10 cellular contexts compared by ENCODE assay signal in genomic region chr2:239377591-239377990, GRCh38.
"Had no signal": no experiment of that assay in that cellular context is flagged by ENCODE, and none has a peak within 500 bp of the region (broad histone marks: within the 10 kb centered on the region; RNA-seq: fewer than 3 reads in every experiment).

No MANE protein-coding gene starts in this region.

- H3K27me3 Mint-ChIP-seq: activated CD4-positive, alpha-beta memory T cell treated with anti-CD3 and anti-CD28 coated beads for 36 hours; dendritic cell treated with granulocyte-macrophage colony-stimulating factor and Interleukin-4, amounts not matched to agents 40 ng/mL and 50 ng/mL, for 4 days had no signal

- H3K36me3 ChIP-seq: thoracic aorta had no signal

- H3K27ac Mint-ChIP-seq: activated CD4-positive, alpha-beta memory T cell treated with anti-CD3 and anti-CD28 coated beads for 36 hours; dendritic cell treated with granulocyte-macrophage colony-stimulating factor and Interleukin-4, amounts not matched to agents 40 ng/mL and 50 ng/mL, for 4 days had no signal

- H3K4me3 Mint-ChIP-seq: activated CD4-positive, alpha-beta memory T cell treated with anti-CD3 and anti-CD28 coated beads for 36 hours; dendritic cell treated with granulocyte-macrophage colony-stimulating factor and Interleukin-4, amounts not matched to agents 40 ng/mL and 50 ng/mL, for 4 days had no signal

- H3K4me3 ChIP-seq: stomach, thoracic aorta had no signal

- H3K9me3 Mint-ChIP-seq: activated CD4-positive, alpha-beta memory T cell treated with anti-CD3 and anti-CD28 coated beads for 36 hours; dendritic cell treated with granulocyte-macrophage colony-stimulating factor and Interleukin-4, amounts not matched to agents 40 ng/mL and 50 ng/mL, for 4 days had no signal

- DNase-seq: activated CD4-positive, alpha-beta memory T cell treated with anti-CD3 and anti-CD28 coated beads for 36 hours; caudate nucleus; erythroblast; hypothalamus; mammary epithelial cell; retina; stomach had no signal

- H3K27ac ChIP-seq: neutrophil, stomach, thoracic aorta had no signal

- H3K9me3 ChIP-seq: neutrophil, stomach, thoracic aorta had no signal

- H3K27me3 ChIP-seq: neutrophil, stomach had no signal
